Comparison of ENCODE assay signal across 23 cellular contexts in the genomic region with DNA sequence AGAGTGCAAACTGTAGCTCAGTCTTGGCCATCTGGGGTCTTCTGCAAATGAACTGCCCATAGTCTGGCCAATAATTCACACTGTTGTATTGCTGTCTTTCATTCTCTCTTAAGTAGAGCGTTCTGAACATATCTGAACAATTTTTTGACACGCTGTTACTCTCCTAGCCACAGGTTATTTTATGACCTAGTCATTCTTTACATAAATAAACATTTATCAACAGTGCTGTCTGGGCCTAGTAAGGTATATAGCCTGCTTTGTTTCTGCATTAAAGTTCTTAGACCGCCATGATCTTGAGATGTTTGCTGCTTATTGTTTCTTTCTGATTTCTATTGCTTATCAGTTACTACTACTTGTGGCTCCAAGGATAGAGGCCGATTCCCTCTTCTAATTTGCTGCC.
A peak's percentile ranks its signal among the peaks of the same experiment; 100 is the strongest.
DNase-seq lines count a peak whose midpoint lies in the region; ATAC-seq and TF ChIP-seq lines count a peak whose summit lies in the region.
"Had no signal": no experiment of that assay in that cellular context is flagged by ENCODE, and none has a peak within 500 bp of the region (broad histone marks: within the 10 kb centered on the region; RNA-seq: fewer than 3 reads in every experiment).

No MANE protein-coding gene starts in this region.

- 81 to 83% (median 83%) methylated on average over 4 of the region's 4 CpGs for WGBS in heart left ventricle, 4 donors
- 91% methylated on average over 4 of the region's 4 CpGs for WGBS in mammary epithelial cell (ENCODE audit: low coverage, missing lambda C conversion rate)

- H3K9me3 Mint-ChIP-seq in mesothelial cell of epicardium = no peaks in the 10 kb centered on the region
- no peaks in the 10 kb centered on the region for H3K9me3 Mint-ChIP-seq in natural killer cell
- H3K9me3 Mint-ChIP-seq: activated B cell treated with CpG ODN at 0.5 μM for 24 hours, brain, memory B cell had no signal

- H3K4me1 ChIP-seq in heart left ventricle = peaks cover 0 to 53% (median 15%) of the 10 kb centered on the region in 12 donors
- H3K4me1 ChIP-seq in mammary epithelial cell (ENCODE audit: insufficient read depth, low read length) = peaks cover 44% of the 10 kb centered on the region
- H3K4me1 ChIP-seq in upper lobe of right lung = peaks cover 9% of the 10 kb centered on the region
- H3K4me1 ChIP-seq: tibial nerve had no signal

- dilution Hi-C loops in mammary epithelial cell (cut with HindIII; ENCODE audit: low sequenced_read_pairs) = no loop called here

- in situ Hi-C loops in mammary epithelial cell (cut with MboI; ENCODE audit: low sequenced_read_pairs in 2 of 2) = no loop called here

- CTCF ChIA-PET in mammary epithelial cell (lab: Charles Lee; ENCODE audit: low non-redundant PET) = no interaction called here

- peak overlapping the region; percentile 46 for H3K9ac ChIP-seq in mammary epithelial cell (ENCODE audit: insufficient read depth, low read length)

- H3K9me3 ChIP-seq in heart left ventricle = no peaks in the 10 kb centered on the region
- no peaks in the 10 kb centered on the region for H3K9me3 ChIP-seq in mammary epithelial cell (replicated peaks; ENCODE audit: insufficient read depth, low read length)
- H3K9me3 ChIP-seq in upper lobe of right lung = no peaks in the 10 kb centered on the region
- H3K9me3 ChIP-seq: neutrophil, tibial nerve had no signal

- H2AFZ ChIP-seq in mammary epithelial cell (ENCODE audit: low read depth, low read length) = no peak overlapping the region

- H3K4me3 Mint-ChIP-seq in mesothelial cell of epicardium (no peak overlapping the region), natural killer cell (no peak overlapping the region)
- H3K4me3 Mint-ChIP-seq: activated B cell treated with CpG ODN at 0.5 μM for 24 hours; activated CD8-positive, alpha-beta memory T cell treated with anti-CD3 and anti-CD28 coated beads, Interleukin-2, amount 10 ng/mL, durations not matched to agents 7 days and 5 days; CD4-positive, alpha-beta memory T cell; memory B cell had no signal

- no peaks in the 10 kb centered on the region for H4K20me1 ChIP-seq in mammary epithelial cell (ENCODE audit: insufficient read depth, low read length)

- H3K27me3 Mint-ChIP-seq in mesothelial cell of epicardium (ENCODE audit: low read depth) (no peaks in the 10 kb centered on the region), natural killer cell (ENCODE audit: low read depth in 2 of 2) (no peaks in the 10 kb centered on the region)
- H3K27me3 Mint-ChIP-seq: activated B cell treated with CpG ODN at 0.5 μM for 24 hours; activated CD8-positive, alpha-beta memory T cell treated with anti-CD3 and anti-CD28 coated beads, Interleukin-2, amount 10 ng/mL, durations not matched to agents 7 days and 5 days; brain; memory B cell; progenitor cell of endocrine pancreas had no signal

- TF ChIP-seq POLR2A in heart left ventricle (IDR thresholded peaks at IDR 0.05) = no peak

- ATAC-seq in heart left ventricle (no peak), left ventricle myocardium superior (no peak), upper lobe of right lung (no peak), natural killer cell (no peak)
- ATAC-seq: activated CD8-positive, alpha-beta memory T cell treated with anti-CD3 and anti-CD28 coated beads, Interleukin-2, amount 10 ng/mL, durations not matched to agents 7 days and 5 days had no signal

- H3K36me3 ChIP-seq in heart left ventricle (no peaks in the 10 kb centered on the region), mammary epithelial cell (ENCODE audit: insufficient read depth, low read length) (no peaks in the 10 kb centered on the region), upper lobe of right lung (no peaks in the 10 kb centered on the region)
- H3K36me3 ChIP-seq: neutrophil, tibial nerve had no signal

- no peak for TF ChIP-seq CTCF in heart left ventricle (IDR thresholded peaks at IDR 0.05)
- no peak for TF ChIP-seq CTCF in mammary epithelial cell (conservative IDR thresholded peaks at IDR 0.05 in 1 of 2, IDR thresholded peaks at IDR 0.05 in 1 of 2; ENCODE audit: extremely low read depth in 1 of 2, insufficient read depth in 1 of 2, low read depth in 1 of 2, low read length in 2 of 2)
- no peak for TF ChIP-seq CTCF in mesothelial cell of epicardium (IDR thresholded peaks at IDR 0.05; ENCODE audit: unreplicated experiment)
- TF ChIP-seq CTCF in upper lobe of right lung (IDR thresholded peaks at IDR 0.05) = no peak
- no peak for TF ChIP-seq CTCF in natural killer cell (IDR thresholded peaks at IDR 0.05)

- H3K27ac ChIP-seq in heart left ventricle = peak overlapping the region in 8 of 12 donors; percentile 6 to 75 (median 42)
- H3K27ac ChIP-seq in mammary epithelial cell (ENCODE audit: insufficient read depth, low read depth, low read length) = peak overlapping the region; percentile 95
- peak overlapping the region; percentile 48 for H3K27ac ChIP-seq in upper lobe of right lung
- H3K27ac ChIP-seq: neutrophil, tibial nerve had no signal

- H3K27me3 ChIP-seq in heart left ventricle (no peaks in the 10 kb centered on the region), mammary epithelial cell (ENCODE audit: insufficient read depth, low read length) (no peaks in the 10 kb centered on the region), upper lobe of right lung (no peaks in the 10 kb centered on the region)
- H3K27me3 ChIP-seq: neutrophil, tibial nerve had no signal

- H3K4me1 Mint-ChIP-seq in mesothelial cell of epicardium = peaks cover 52% of the 10 kb centered on the region
- peaks cover 0 to 9% of the 10 kb centered on the region in 2 donors for H3K4me1 Mint-ChIP-seq in natural killer cell

- H3K36me3 Mint-ChIP-seq in mesothelial cell of epicardium (no peaks in the 10 kb centered on the region), natural killer cell (no peaks in the 10 kb centered on the region)
- H3K36me3 Mint-ChIP-seq: activated CD8-positive, alpha-beta memory T cell treated with anti-CD3 and anti-CD28 coated beads, Interleukin-2, amount 10 ng/mL, durations not matched to agents 7 days and 5 days; CD4-positive, alpha-beta memory T cell had no signal

- peak overlapping the region; percentile 74 for H3K27ac Mint-ChIP-seq in mesothelial cell of epicardium
- no peak overlapping the region for H3K27ac Mint-ChIP-seq in natural killer cell
- H3K27ac Mint-ChIP-seq: activated B cell treated with CpG ODN at 0.5 μM for 24 hours; activated CD8-positive, alpha-beta memory T cell treated with anti-CD3 and anti-CD28 coated beads, Interleukin-2, amount 10 ng/mL, durations not matched to agents 7 days and 5 days; CD4-positive, alpha-beta memory T cell; memory B cell; progenitor cell of endocrine pancreas had no signal

- peaks cover 94% of the 10 kb centered on the region for H3K79me2 ChIP-seq in mammary epithelial cell (ENCODE audit: insufficient read depth, low read length)

- no TSS peak for BruUV-seq in mammary epithelial cell (replicated peaks; lab: Mats Ljungman, UMichigan)

- DNase-seq in heart left ventricle (no peak), left ventricle myocardium superior (no peak), mammary epithelial cell (no peak), mesothelial cell of epicardium (ENCODE audit: low spot score in 2 of 2, unreplicated experiment in 2 of 2) (no peak), upper lobe of right lung (no peak), NCI-H1105 treated with DMSO at 0.1 percent for 48 hours (lab: John Stamatoyannopoulos, UW) (no peak), natural killer cell (no peak), 8988T (no peak)
- DNase-seq: activated B cell treated with CpG ODN at 0.5 μM for 24 hours; activated CD8-positive, alpha-beta memory T cell treated with anti-CD3 and anti-CD28 coated beads, Interleukin-2, amount 10 ng/mL, durations not matched to agents 7 days and 5 days; activated naive CD4-positive, alpha-beta T cell treated with Interleukin-2 at 50 U/mL for 16 hours; activated T-cell treated with anti-CD3 and anti-CD28 coated beads, Interleukin-2, amount 50 U/mL, for 48 hours; CD4-positive, alpha-beta memory T cell; DMS 273 treated with DMSO at 0.1 percent for 48 hours; islet precursor cell; NCI-H2171; NCI-H510A treated with DMSO at 0.1 percent for 48 hours; stimulated activated naive CD4-positive, alpha-beta T cell treated with Interleukin-2 at 50 U/mL for 16 hours had no signal

- peak overlapping the region; percentile 75 for H3K4me2 ChIP-seq in mammary epithelial cell (ENCODE audit: insufficient read depth, low read depth, low read length)

- H3K4me3 ChIP-seq in heart left ventricle (no peak overlapping the region), mammary epithelial cell (replicated peaks in 1 of 3; ENCODE audit: insufficient read depth in 1 of 3, low read depth in 2 of 3, low read length in 3 of 3) (no peak overlapping the region), upper lobe of right lung (no peak overlapping the region)
- H3K4me3 ChIP-seq: tibial nerve had no signal

- intact Hi-C loops in heart left ventricle (cut with DNase I) (loop anchor here in 1 of 10 donors (5.0 kb wide), 1 partner anchor 37 kb away; no protein-coding TSS in a partner anchor), left ventricle myocardium superior (cut with micrococcal nuclease) (no loop called here), mammary epithelial cell (cut with micrococcal nuclease) (loop anchor here (1.0 kb wide), 1 partner anchor 46 kb away; no protein-coding TSS in a partner anchor), upper lobe of right lung (cut with DNase I) (no loop called here), natural killer cell (cut with micrococcal nuclease) (no loop called here)

Comparison
In these comparisons a context has a peak if more than half of its experiments do, and no peak if none do; other contexts are left out.
1. H3K27ac ChIP-seq: peak in every context shown above with its lines; median percentile 95 in mammary epithelial cell; 48 in upper lobe of right lung; 42 in heart left ventricle.